8 cellular contexts compared by ENCODE assay signal in the genomic region with DNA sequence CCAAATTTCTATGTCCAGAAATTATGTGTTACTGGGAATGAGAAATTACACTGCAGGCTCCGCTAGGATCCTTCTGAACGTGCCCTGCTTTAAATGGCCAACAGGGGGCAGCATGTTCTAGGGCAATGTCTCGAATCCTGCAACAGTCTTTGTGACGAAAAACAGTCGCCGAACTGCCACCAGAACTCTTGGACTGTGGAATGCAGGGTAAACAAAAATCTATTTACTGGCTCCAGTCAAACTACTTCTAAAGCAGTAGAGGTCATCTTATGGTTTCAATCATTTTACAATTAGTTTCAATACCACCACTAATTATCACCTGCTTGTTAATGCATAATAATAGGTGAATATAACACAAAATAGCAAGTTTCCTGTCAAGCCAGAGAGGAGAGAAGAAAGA. TPM values are rescaled to one million over a fixed set of nuclear protein-coding genes. Genes with fewer than 3 reads are reported as not detected.
DNase-seq lines count a peak whose midpoint lies in the region; ATAC-seq and TF ChIP-seq lines count a peak whose summit lies in the region.

No MANE protein-coding gene starts in this region.

- POLR2A ChIA-PET in activated CD4-positive, alpha-beta T cell treated with anti-CD3 and anti-CD28 coated beads, Interleukin-2, amount 10 ng/mL, durations not matched to agents 7 days and 5 days (lab: Charles Lee) = interaction anchor here (0.6 kb wide), 1 partner anchor 155 kb away, joined by 3 read pairs; no protein-coding TSS in a partner anchor

- H3K27ac ChIP-seq in coronary artery = no peak overlapping the region
- no peak overlapping the region for H3K27ac ChIP-seq in liver (ENCODE audit: low read depth in 1 of 2, low read length in 2 of 2)

- H3K27ac Mint-ChIP-seq in activated CD4-positive, alpha-beta T cell treated with anti-CD3 and anti-CD28 coated beads, Interleukin-2, amount 10 ng/mL, durations not matched to agents 7 days and 5 days = no peak overlapping the region

- H3K36me3 Mint-ChIP-seq in activated CD4-positive, alpha-beta T cell treated with anti-CD3 and anti-CD28 coated beads, Interleukin-2, amount 10 ng/mL, durations not matched to agents 7 days and 5 days (ENCODE audit: low read depth) = no peaks in the 10 kb centered on the region

- TF ChIP-seq RAD21 in liver (IDR thresholded peaks at IDR 0.05) = peak; percentile 98 to 99

- DNase-seq in AG08396 (ENCODE audit: low spot score) (peak; percentile 72), NCI-H526 (lab: John Stamatoyannopoulos, UW) (peak; percentile 19 to 78), coronary artery (ENCODE audit: low spot score) (peak; percentile 77)
- DNase-seq in activated CD4-positive, alpha-beta T cell treated with anti-CD3 and anti-CD28 coated beads, Interleukin-2, amount 10 ng/mL, durations not matched to agents 7 days and 5 days = peak; percentile 84
- DNase-seq in stimulated activated CD4-positive, alpha-beta T cell treated with anti-CD3 and anti-CD28 coated beads, Interleukin-4, amount 100 ng/mL, for 4 hours = peak; percentile 65 to 71

- no peaks in the 10 kb centered on the region for H3K9me3 ChIP-seq in liver (ENCODE audit: control insufficient read depth in 4 of 4, low read length in 3 of 4)

- H3K4me3 ChIP-seq in coronary artery (peak overlapping the region; percentile 39), liver (ENCODE audit: low read depth in 1 of 3, low read length in 3 of 3) (no peak overlapping the region)

- CTCF ChIA-PET in activated CD4-positive, alpha-beta T cell treated with anti-CD3 and anti-CD28 coated beads, Interleukin-2, amount 10 ng/mL, durations not matched to agents 7 days and 5 days (lab: Charles Lee) = interaction anchor here (0.6 kb wide), 1 partner anchor 9 kb away, joined by 3 read pairs; no protein-coding TSS in a partner anchor

- no peaks in the 10 kb centered on the region for H3K27me3 Mint-ChIP-seq in activated CD4-positive, alpha-beta T cell treated with anti-CD3 and anti-CD28 coated beads, Interleukin-2, amount 10 ng/mL, durations not matched to agents 7 days and 5 days

- TF ChIP-seq CTCF in coronary artery (IDR thresholded peaks at IDR 0.05) (peak; percentile 93), liver (IDR thresholded peaks at IDR 0.05; ENCODE audit: low read depth, low read length, missing input control) (peak; percentile 99)

- H3K9ac ChIP-seq in liver (ENCODE audit: low read depth in 1 of 2, low read length in 2 of 2) = no peak overlapping the region

- no peaks in the 10 kb centered on the region for H3K27me3 ChIP-seq in liver (ENCODE audit: control insufficient read depth in 4 of 4, insufficient read depth in 4 of 4, low read length in 3 of 4)

- H3K4me1 Mint-ChIP-seq in activated CD4-positive, alpha-beta T cell treated with anti-CD3 and anti-CD28 coated beads, Interleukin-2, amount 10 ng/mL, durations not matched to agents 7 days and 5 days = peaks cover 3% of the 10 kb centered on the region

- ATAC-seq in GM19023 (IDR thresholded peaks at IDR 0.05; ENCODE audit: unreplicated experiment) (peak; percentile 84), HG03439 (IDR thresholded peaks at IDR 0.05; ENCODE audit: unreplicated experiment) (peak; percentile 82)

- peak overlapping the region; percentile 30 for H3K4me3 Mint-ChIP-seq in activated CD4-positive, alpha-beta T cell treated with anti-CD3 and anti-CD28 coated beads, Interleukin-2, amount 10 ng/mL, durations not matched to agents 7 days and 5 days

- H3K36me3 ChIP-seq in liver (ENCODE audit: control insufficient read depth in 4 of 4, insufficient read depth in 3 of 4, low read depth in 1 of 4, low read length in 3 of 4) = no peaks in the 10 kb centered on the region

- peaks cover 0 to 4% (median 3%) of the 10 kb centered on the region in 4 donors for H3K4me1 ChIP-seq in liver (ENCODE audit: control insufficient read depth in 4 of 4, insufficient read depth in 4 of 4, low read length in 3 of 4)

- no peaks in the 10 kb centered on the region for H3K9me3 Mint-ChIP-seq in activated CD4-positive, alpha-beta T cell treated with anti-CD3 and anti-CD28 coated beads, Interleukin-2, amount 10 ng/mL, durations not matched to agents 7 days and 5 days

- 0% methylated on average over 6 of the region's 6 CpGs for WGBS in liver

TF ChIP-seq in liver, 16 proteins besides CTCF, POLR2A, EP300 and RAD21:
- peak; percentile 52 to 69 for TF ChIP-seq RXRA (IDR thresholded peaks at IDR 0.05)
- peak; percentile 56 for TF ChIP-seq FOXA2 (IDR thresholded peaks at IDR 0.05)
- TF ChIP-seq SP1 (IDR thresholded peaks at IDR 0.05) = peak; percentile 82
- TF ChIP-seq GABPA (IDR thresholded peaks at IDR 0.05 in 1 of 2, conservative IDR thresholded peaks at IDR 0.05 in 1 of 2) = peak in 1 of 2 donors; percentile 42
- peak; percentile 78 to 87 for TF ChIP-seq HNF4A (conservative IDR thresholded peaks at IDR 0.05)
- TF ChIP-seq HNF4G (IDR thresholded peaks at IDR 0.05) = peak; percentile 38
- no peak for TF ChIP-seq NR2F2 (IDR thresholded peaks at IDR 0.05)
- TF ChIP-seq FOXA1 (IDR thresholded peaks at IDR 0.05) = peak; percentile 59
- TF ChIP-seq, protein P1, sequence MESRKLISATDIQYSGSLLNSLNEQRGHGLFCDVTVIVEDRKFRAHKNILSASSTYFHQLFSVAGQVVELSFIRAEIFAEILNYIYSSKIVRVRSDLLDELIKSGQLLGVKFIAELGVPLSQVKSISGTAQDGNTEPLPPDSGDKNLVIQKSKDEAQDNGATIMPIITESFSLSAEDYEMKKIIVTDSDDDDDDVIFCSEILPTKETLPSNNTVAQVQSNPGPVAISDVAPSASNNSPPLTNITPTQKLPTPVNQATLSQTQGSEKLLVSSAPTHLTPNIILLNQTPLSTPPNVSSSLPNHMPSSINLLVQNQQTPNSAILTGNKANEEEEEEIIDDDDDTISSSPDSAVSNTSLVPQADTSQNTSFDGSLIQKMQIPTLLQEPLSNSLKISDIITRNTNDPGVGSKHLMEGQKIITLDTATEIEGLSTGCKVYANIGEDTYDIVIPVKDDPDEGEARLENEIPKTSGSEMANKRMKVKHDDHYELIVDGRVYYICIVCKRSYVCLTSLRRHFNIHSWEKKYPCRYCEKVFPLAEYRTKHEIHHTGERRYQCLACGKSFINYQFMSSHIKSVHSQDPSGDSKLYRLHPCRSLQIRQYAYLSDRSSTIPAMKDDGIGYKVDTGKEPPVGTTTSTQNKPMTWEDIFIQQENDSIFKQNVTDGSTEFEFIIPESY (IDR thresholded peaks at IDR 0.05) = no peak
- TF ChIP-seq YY1 (IDR thresholded peaks at IDR 0.05) = peak; percentile 24
- TF ChIP-seq, protein P2, sequence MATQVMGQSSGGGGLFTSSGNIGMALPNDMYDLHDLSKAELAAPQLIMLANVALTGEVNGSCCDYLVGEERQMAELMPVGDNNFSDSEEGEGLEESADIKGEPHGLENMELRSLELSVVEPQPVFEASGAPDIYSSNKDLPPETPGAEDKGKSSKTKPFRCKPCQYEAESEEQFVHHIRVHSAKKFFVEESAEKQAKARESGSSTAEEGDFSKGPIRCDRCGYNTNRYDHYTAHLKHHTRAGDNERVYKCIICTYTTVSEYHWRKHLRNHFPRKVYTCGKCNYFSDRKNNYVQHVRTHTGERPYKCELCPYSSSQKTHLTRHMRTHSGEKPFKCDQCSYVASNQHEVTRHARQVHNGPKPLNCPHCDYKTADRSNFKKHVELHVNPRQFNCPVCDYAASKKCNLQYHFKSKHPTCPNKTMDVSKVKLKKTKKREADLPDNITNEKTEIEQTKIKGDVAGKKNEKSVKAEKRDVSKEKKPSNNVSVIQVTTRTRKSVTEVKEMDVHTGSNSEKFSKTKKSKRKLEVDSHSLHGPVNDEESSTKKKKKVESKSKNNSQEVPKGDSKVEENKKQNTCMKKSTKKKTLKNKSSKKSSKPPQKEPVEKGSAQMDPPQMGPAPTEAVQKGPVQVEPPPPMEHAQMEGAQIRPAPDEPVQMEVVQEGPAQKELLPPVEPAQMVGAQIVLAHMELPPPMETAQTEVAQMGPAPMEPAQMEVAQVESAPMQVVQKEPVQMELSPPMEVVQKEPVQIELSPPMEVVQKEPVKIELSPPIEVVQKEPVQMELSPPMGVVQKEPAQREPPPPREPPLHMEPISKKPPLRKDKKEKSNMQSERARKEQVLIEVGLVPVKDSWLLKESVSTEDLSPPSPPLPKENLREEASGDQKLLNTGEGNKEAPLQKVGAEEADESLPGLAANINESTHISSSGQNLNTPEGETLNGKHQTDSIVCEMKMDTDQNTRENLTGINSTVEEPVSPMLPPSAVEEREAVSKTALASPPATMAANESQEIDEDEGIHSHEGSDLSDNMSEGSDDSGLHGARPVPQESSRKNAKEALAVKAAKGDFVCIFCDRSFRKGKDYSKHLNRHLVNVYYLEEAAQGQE (IDR thresholded peaks at IDR 0.05) = no peak
- peak; percentile 20 to 36 for TF ChIP-seq JUND (IDR thresholded peaks at IDR 0.05)
- TF ChIP-seq, protein P3, sequence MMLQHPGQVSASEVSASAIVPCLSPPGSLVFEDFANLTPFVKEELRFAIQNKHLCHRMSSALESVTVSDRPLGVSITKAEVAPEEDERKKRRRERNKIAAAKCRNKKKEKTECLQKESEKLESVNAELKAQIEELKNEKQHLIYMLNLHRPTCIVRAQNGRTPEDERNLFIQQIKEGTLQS (IDR thresholded peaks at IDR 0.05) = peak; percentile 31
TF ChIP-seq in liver: peak in this region for 10.

RNA-seq across cellular contexts. Expression of a gene that starts 9.8 kb away (rescaled TPM):
- total RNA-seq in activated CD4-positive, alpha-beta T cell treated with anti-CD3 and anti-CD28 coated beads, Interleukin-2, amount 10 ng/mL, durations not matched to agents 7 days and 5 days = 10 to 100 TPM; 18.0 to 18.5 TPM
- total RNA-seq in liver = 10 to 100 TPM; 13.1 to 20.0 TPM
- polyA plus RNA-seq in liver = 1 to 10 TPM; 3.8 to 6.1 TPM

RNA-seq across cellular contexts. Expression of a gene that starts 59.0 kb away (rescaled TPM):
- 10 to 100 TPM; 18.5 to 18.8 TPM for total RNA-seq in activated CD4-positive, alpha-beta T cell treated with anti-CD3 and anti-CD28 coated beads, Interleukin-2, amount 10 ng/mL, durations not matched to agents 7 days and 5 days
- total RNA-seq in liver = 10 to 100 TPM in 1 of 2 donors, 1 to 10 TPM in 1; 6.2 to 10.4 TPM
- polyA plus RNA-seq in liver = 1 to 10 TPM; 2.3 to 5.0 TPM
